10 cellular contexts compared by ENCODE assay signal in the genomic region with DNA sequence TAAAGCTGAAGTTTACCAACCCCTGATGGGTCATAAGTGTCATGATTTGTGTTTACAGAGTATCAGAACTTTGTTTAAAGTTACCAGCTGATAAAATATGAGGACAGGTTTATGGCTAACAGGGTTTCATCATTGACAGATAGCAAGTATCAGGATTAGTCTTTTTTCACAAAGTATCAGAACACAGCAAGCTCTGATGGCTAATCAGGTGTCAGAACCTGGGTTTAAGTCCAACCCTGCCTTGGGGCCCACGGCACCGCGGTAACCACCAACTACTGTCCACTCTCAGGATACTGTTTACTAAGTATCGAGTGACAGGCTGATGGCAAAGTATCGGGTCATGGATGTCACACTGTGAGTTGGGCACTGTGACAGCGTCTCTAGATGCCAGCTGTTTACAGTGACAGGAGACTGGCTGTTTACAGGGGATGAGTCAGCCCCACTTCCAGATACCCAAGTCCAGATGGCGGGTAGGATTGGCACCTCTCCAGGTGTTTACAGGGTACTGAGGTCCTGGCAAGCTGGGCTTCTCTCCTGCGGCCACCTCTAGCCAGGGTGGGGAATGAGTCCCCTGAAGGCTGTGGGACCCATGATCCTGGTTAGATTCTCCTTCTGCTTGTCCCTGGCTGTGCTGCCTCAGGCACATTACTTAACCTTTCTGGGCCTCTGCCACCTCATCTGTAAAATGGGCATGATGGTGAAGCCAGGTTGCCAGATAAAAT. TPM values are rescaled to one million over a fixed set of nuclear protein-coding genes. Genes with fewer than 3 reads are reported as not detected.
A peak's percentile ranks its signal among the peaks of the same experiment; 100 is the strongest.
DNase-seq lines count a peak whose midpoint lies in the region; ATAC-seq, FAIRE-seq and TF ChIP-seq lines count a peak whose summit lies in the region.
"Had no signal": no experiment of that assay in that cellular context is flagged by ENCODE, and none has a peak within 500 bp of the region (broad histone marks: within the 10 kb centered on the region; RNA-seq: fewer than 3 reads in every experiment).

No MANE protein-coding gene starts in this region.

- POLR2A ChIA-PET in Caco-2 (lab: Charles Lee): interaction anchor here (0.5 to 1.2 kb wide), 4 partner anchors 29 to 252 kb away, joined by 3 to 5 read pairs (median 3); a partner anchor contains a TSS

- no peaks in the 10 kb centered on the region for H3K27me3 Mint-ChIP-seq in Caco-2 (ENCODE audit: insufficient read depth, unreplicated experiment)
- H3K27me3 Mint-ChIP-seq: memory B cell had no signal

- no peak for TF ChIP-seq CTCF in Caco-2 (IDR thresholded peaks at IDR 0.05; ENCODE audit: insufficient read depth in 1 of 2, low read depth in 1 of 2, low read length in 1 of 2, severe bottlenecking in 1 of 2, unreplicated experiment in 1 of 2)

- H3K4me3 ChIP-seq in Caco-2 (ENCODE audit: low read depth, low read length): no peak overlapping the region

- no peak overlapping the region for H3K27ac Mint-ChIP-seq in Caco-2 (ENCODE audit: unreplicated experiment)
- H3K27ac Mint-ChIP-seq: memory B cell had no signal

- H3K9me3 ChIP-seq in Caco-2: no peaks in the 10 kb centered on the region

- FAIRE-seq in GM12891 (lab: Jason Lieb, UNC): no peak

- peaks cover 6% of the 10 kb centered on the region; the same call in 1 of the 2 replicates for H3K4me1 ChIP-seq in Caco-2

- intact Hi-C loops in Caco-2 (cut with micrococcal nuclease; ENCODE audit: unreplicated experiment): loop anchor here (1.0 kb wide), 1 partner anchor 29 kb away; no protein-coding TSS in a partner anchor

- DNase-seq in Caco-2 (peak; percentile 56 to 57), NCI-H1694 treated with DMSO at 0.1 percent for 48 hours (lab: John Stamatoyannopoulos, UW) (peak; percentile 90), astrocyte of the hippocampus (ENCODE audit: low read depth, low spot score) (peak; percentile 40), lung microvascular endothelial cell (ENCODE audit: low read depth in 2 of 2) (peak; percentile 65 to 72), OCI-M1 (lab: John Stamatoyannopoulos, UW) (no peak), GM12891 (ENCODE audit: insufficient read length, low spot score) (no peak)
- DNase-seq: aorta had no signal

- H3K4me1 Mint-ChIP-seq in Caco-2 (ENCODE audit: low read depth, unreplicated experiment): no peaks in the 10 kb centered on the region

- H3K36me3 ChIP-seq in Caco-2 (ENCODE audit: control insufficient read depth, insufficient read depth, low read length): no peaks in the 10 kb centered on the region

- no peak for TF ChIP-seq POLR2A in GM12891 (IDR thresholded peaks at IDR 0.05; ENCODE audit: low read depth, low read length)

- no peaks in the 10 kb centered on the region for H3K27me3 ChIP-seq in Caco-2 (replicated peaks; ENCODE audit: control insufficient read depth, insufficient read depth, low read length)

- CTCF ChIA-PET in Caco-2 (lab: Charles Lee): interaction anchor here (0.7 to 1.0 kb wide), 2 partner anchors 28 to 83 kb away, joined by 3 to 10 read pairs; no protein-coding TSS in a partner anchor

- peak overlapping the region; percentile 14 for H3K4me3 Mint-ChIP-seq in Caco-2 (ENCODE audit: unreplicated experiment)
- H3K4me3 Mint-ChIP-seq: memory B cell had no signal

- BruUV-seq in Caco-2 (replicated peaks; lab: Mats Ljungman, UMichigan): no TSS peak

- ATAC-seq in HG03095 (IDR thresholded peaks at IDR 0.05; ENCODE audit: unreplicated experiment) (no peak), HG02870 (IDR thresholded peaks at IDR 0.05; ENCODE audit: unreplicated experiment) (no peak)

- H3K36me3 Mint-ChIP-seq in Caco-2 (ENCODE audit: insufficient read depth, unreplicated experiment): no peaks in the 10 kb centered on the region
- H3K36me3 Mint-ChIP-seq: memory B cell had no signal

- H3K9me3 Mint-ChIP-seq in Caco-2 (ENCODE audit: unreplicated experiment): no peaks in the 10 kb centered on the region
- H3K9me3 Mint-ChIP-seq: memory B cell had no signal

TF ChIP-seq in GM12891, 5 proteins besides CTCF, POLR2A, EP300 and RAD21:
- TF ChIP-seq POLR2AphosphoS5 (IDR thresholded peaks at IDR 0.05; ENCODE audit: low read depth, low read length) (no peak), POU2F2 (IDR thresholded peaks at IDR 0.05; ENCODE audit: low read depth, low read length) (no peak), PAX5 (IDR thresholded peaks at IDR 0.05; ENCODE audit: insufficient read depth, low read length, severe bottlenecking) (no peak), SPI1 (IDR thresholded peaks at IDR 0.05; ENCODE audit: low read depth, low read length) (no peak), TAF1 (IDR thresholded peaks at IDR 0.05; ENCODE audit: low read depth, low read length) (no peak)

RNA-seq across cellular contexts. Expression of a gene that starts 21.8 kb away (rescaled TPM):
- total RNA-seq in Caco-2 (2022) (6.0 and 6.5 TPM in 2 replicates), lung microvascular endothelial cell (42.5 and 115 TPM in 2 replicates)
- polyA plus RNA-seq in GM12891 (2012; ENCODE audit: low read depth, missing spikeins): 3.6 TPM

RNA-seq across cellular contexts. Expression of a gene that starts 57.0 kb away (rescaled TPM):
- total RNA-seq in Caco-2 (2022) (not detected in 2 replicates), lung microvascular endothelial cell (under 0.01 and 0.22 TPM in 2 replicates)
- 13.5 TPM for polyA plus RNA-seq in GM12891 (2012; ENCODE audit: low read depth, missing spikeins)

Comparison
In these comparisons a context has a peak if more than half of its experiments do, and no peak if none do; other contexts are left out.
1. DNase-seq: peak in Caco-2 (2 of 2), NCI-H1694 treated with DMSO at 0.1 percent for 48 hours (single experiment), astrocyte of the hippocampus (single experiment) and lung microvascular endothelial cell (2 of 2); none in OCI-M1 (single experiment) and GM12891 (single experiment).